In the genomic region with DNA sequence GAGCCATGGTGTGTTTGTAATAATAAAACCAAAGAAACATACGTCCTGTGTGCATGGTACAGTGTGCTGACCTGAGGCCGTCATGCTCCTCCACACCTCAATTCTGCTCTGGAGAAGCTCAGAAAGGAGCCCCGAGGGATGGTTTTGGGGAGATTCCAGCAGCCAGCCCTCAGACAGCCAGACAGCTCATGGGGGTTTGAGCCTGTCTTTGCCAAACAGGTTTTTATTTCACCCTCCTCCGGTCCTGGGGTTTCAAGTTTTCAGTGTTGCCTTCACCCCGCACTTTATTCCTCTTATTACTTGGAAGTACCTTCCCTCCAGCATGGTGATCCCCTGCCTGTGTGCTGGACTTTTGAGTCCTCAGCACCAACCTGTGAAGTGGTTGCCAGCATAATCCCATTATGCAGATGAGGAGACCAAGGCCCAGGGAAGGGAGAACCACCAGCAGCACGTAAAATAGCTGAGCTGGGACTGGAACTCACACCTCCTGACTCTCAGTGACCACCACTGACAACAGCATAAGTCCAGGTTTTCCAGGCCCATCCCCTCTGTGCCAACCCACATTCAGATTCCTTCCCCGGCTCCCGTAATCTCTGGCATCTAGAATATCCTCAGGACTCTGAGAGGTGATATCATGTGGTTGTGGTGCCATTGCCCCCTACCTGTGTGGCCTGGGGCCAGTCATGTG, we compare ENCODE assay signal across 20 cellular contexts.
"Had no signal": no experiment of that assay in that cellular context is flagged by ENCODE, and none has a peak within 500 bp of the region (broad histone marks: within the 10 kb centered on the region; RNA-seq: fewer than 3 reads in every experiment).

No MANE protein-coding gene starts in this region.

- FAIRE-seq: kidney had no signal

- H3K9me3 ChIP-seq: breast epithelium, prostate gland, tibial nerve, vagina had no signal

- ATAC-seq: activated naive CD8-positive, alpha-beta T cell treated with anti-CD3 and anti-CD28 coated beads, Interleukin-2, amount 50 U/mL, for 24 hours; effector memory CD8-positive, alpha-beta T cell; foreskin keratinocyte; stimulated activated naive CD8-positive, alpha-beta T cell treated with anti-CD3 and anti-CD28 coated beads, Interleukin-15, Interleukin-2, amounts not matched to agents 100 U/mL and 50 U/mL, for 24 hours had no signal

- H3K4me3 ChIP-seq: breast epithelium, left ventricle myocardium inferior, prostate gland, tibial nerve, vagina had no signal

- H3K27me3 ChIP-seq: breast epithelium, tibial nerve, vagina had no signal

- H3K4me1 ChIP-seq: breast epithelium, foreskin keratinocyte, prostate gland had no signal

- H3K27ac ChIP-seq: breast epithelium, epithelial cell of prostate, foreskin keratinocyte, prostate gland, vagina had no signal

- DNase-seq: activated B cell treated with CpG ODN at 0.5 μM for 24 hours; activated CD4-positive, alpha-beta memory T cell treated with anti-CD3 and anti-CD28 coated beads for 36 hours; activated CD4-positive, alpha-beta T cell treated with anti-CD3 and anti-CD28 coated beads for 4 hours; activated effector memory CD4-positive, alpha-beta T cell treated with Interleukin-2 at 50 U/mL for 16 hours; activated naive CD4-positive, alpha-beta T cell treated with anti-CD3 and anti-CD28 coated beads, Interleukin-2, amount 10 ng/mL, durations not matched to agents 7 days and 5 days; activated naive CD8-positive, alpha-beta T cell treated with anti-CD3 and anti-CD28 coated beads, Interleukin-2, amount 50 U/mL, for 24 hours; activated T-cell treated with anti-CD3 and anti-CD28 coated beads, Interleukin-2, amount 50 U/mL, for 48 hours; aorta; effector memory CD8-positive, alpha-beta T cell; foreskin keratinocyte; hippocampal formation; kidney; left ventricle myocardium inferior; mammary epithelial cell; stimulated activated naive CD8-positive, alpha-beta T cell treated with anti-CD3 and anti-CD28 coated beads, Interleukin-15, Interleukin-2, amounts not matched to agents 100 U/mL and 50 U/mL, for 24 hours had no signal

- H3K36me3 ChIP-seq: breast epithelium, prostate gland, vagina had no signal
